ENCODE assay signal across 19 cellular contexts in genomic region chr15:47932829-47933696, GRCh38.
"Had no signal": no experiment of that assay in that cellular context is flagged by ENCODE, and none has a peak within 500 bp of the region (broad histone marks: within the 10 kb centered on the region; RNA-seq: fewer than 3 reads in every experiment).

No MANE protein-coding gene starts in this region.

- H3K27ac ChIP-seq: colonic mucosa, heart left ventricle, ovary, right lobe of liver, tibial artery, upper lobe of left lung had no signal

- H3K4me1 ChIP-seq: colonic mucosa, heart left ventricle, right lobe of liver, tibial artery, upper lobe of left lung had no signal

- DNase-seq: caudate nucleus; colonic mucosa; dermis blood vessel endothelial cell; effector CD4-positive, alpha-beta T cell; heart left ventricle; hippocampal formation; left colon; left ventricle myocardium superior; mucosa of descending colon; naive thymus-derived CD8-positive, alpha-beta T cell; ovary; retina; right lobe of liver; stimulated activated CD4-positive, alpha-beta T cell treated with anti-CD3 and anti-CD28 coated beads, Interleukin-4, amount 100 ng/mL, for 1 hour; stimulated activated CD8-positive, alpha-beta memory T cell treated with anti-CD3 and anti-CD28 coated beads, Interleukin-4, amount 100 ng/mL, for 48 hours; tibial artery; upper lobe of left lung had no signal

- H3K36me3 ChIP-seq: colonic mucosa, heart left ventricle, ovary, right lobe of liver, tibial artery, upper lobe of left lung had no signal

- ATAC-seq: heart left ventricle; left colon; left ventricle myocardium superior; mucosa of descending colon; naive thymus-derived CD8-positive, alpha-beta T cell; right lobe of liver; stimulated activated effector memory CD8-positive, alpha-beta T cell treated with anti-CD3 and anti-CD28 coated beads, Interleukin-12 subunit alpha, Interleukin-12 subunit beta, amount 100 ng/mL, for 72 hours had no signal

- H3K27me3 ChIP-seq: colonic mucosa, heart left ventricle, ovary, right lobe of liver, tibial artery, upper lobe of left lung had no signal

- H3K4me3 ChIP-seq: colonic mucosa, heart left ventricle, lung, mucosa of descending colon, ovary, right lobe of liver, tibial artery, upper lobe of left lung had no signal
